Comparison of ENCODE assay signal across 27 cellular contexts in the genomic region with DNA sequence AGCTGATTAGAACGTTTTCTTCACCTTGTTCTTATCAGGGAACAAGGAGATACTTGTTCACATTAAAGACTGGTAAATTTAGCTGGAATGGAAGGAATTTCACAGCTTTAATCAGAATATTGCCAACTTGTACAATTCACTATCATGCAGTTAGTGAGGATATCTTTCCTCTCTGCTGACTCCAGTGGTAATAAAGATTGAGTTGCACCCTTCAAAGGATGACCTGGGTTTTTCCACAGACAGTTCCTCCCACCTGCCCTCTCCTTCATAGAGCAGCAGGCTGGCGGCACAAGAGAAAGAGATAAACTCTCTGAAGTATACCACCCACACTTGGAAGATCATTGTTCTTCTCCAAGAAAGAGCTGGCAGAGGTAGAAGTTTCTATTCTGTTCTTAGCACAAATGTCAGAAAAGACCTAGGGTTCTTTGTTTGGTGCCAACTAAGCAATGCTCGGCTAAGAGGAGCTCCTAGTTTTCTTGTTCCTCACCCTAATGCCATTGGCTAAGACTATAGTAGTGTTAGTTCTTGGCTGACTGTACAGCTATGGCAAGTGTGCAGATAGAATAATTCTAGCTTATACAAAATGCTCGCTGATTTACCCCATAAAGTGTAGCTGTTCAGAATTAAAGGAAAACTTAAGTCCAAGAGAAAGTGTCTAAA.
A peak's percentile ranks its signal among the peaks of the same experiment; 100 is the strongest.
DNase-seq lines count a peak whose midpoint lies in the region; ATAC-seq, FAIRE-seq and TF ChIP-seq lines count a peak whose summit lies in the region.
"Had no signal": no experiment of that assay in that cellular context is flagged by ENCODE, and none has a peak within 500 bp of the region (broad histone marks: within the 10 kb centered on the region; RNA-seq: fewer than 3 reads in every experiment).

No MANE protein-coding gene starts in this region.

- FAIRE-seq in astrocyte (lab: Jason Lieb, UNC), result no peak
- FAIRE-seq: A204.1, GM12878, GM12892, GM19239 had no signal

- H3K4me3 Mint-ChIP-seq in astrocyte (ENCODE audit: unreplicated experiment) (no peak overlapping the region), T-helper 17 cell (no peak overlapping the region)
- H3K4me3 Mint-ChIP-seq: CD14-positive monocyte; CD4-positive, alpha-beta memory T cell; CD4-positive, CD25-positive, alpha-beta regulatory T cell; CD8-positive, alpha-beta memory T cell had no signal

- H3K56ac ChIP-seq in mesendoderm (ENCODE audit: low read length), result no peak overlapping the region

- H4K20me1 ChIP-seq in astrocyte (ENCODE audit: insufficient read depth, low read length) (no peaks in the 10 kb centered on the region), smooth muscle cell (ENCODE audit: low read depth) (no peaks in the 10 kb centered on the region)
- H4K20me1 ChIP-seq: BLaER1 had no signal

- no peaks in the 10 kb centered on the region for H3K79me1 ChIP-seq in mesendoderm (ENCODE audit: low read length)

- H4K5ac ChIP-seq in mesendoderm (ENCODE audit: low read length), result no peak overlapping the region

- peaks cover 21% of the 10 kb centered on the region for H3K4me1 Mint-ChIP-seq in astrocyte (ENCODE audit: low read depth, unreplicated experiment)
- no peaks in the 10 kb centered on the region for H3K4me1 Mint-ChIP-seq in T-helper 17 cell
- H3K4me1 Mint-ChIP-seq: CD14-positive monocyte; CD4-positive, alpha-beta memory T cell; CD4-positive, CD25-positive, alpha-beta regulatory T cell; CD8-positive, alpha-beta memory T cell had no signal

- no peak overlapping the region for H2BK5ac ChIP-seq in mesendoderm (ENCODE audit: low read length)

- no peak overlapping the region for H2AFZ ChIP-seq in astrocyte (ENCODE audit: low read depth, low read length)
- no peak overlapping the region for H2AFZ ChIP-seq in smooth muscle cell (ENCODE audit: low read depth)

- no peak for TF ChIP-seq CTCF in astrocyte (IDR thresholded peaks at IDR 0.05; ENCODE audit: insufficient read depth, low read depth, low read length)
- no peak for TF ChIP-seq CTCF in smooth muscle cell (IDR thresholded peaks at IDR 0.05; ENCODE audit: borderline replicate concordance, insufficient read depth, poor library complexity, severe bottlenecking)

- no peaks in the 10 kb centered on the region for H3F3A ChIP-seq in smooth muscle cell (ENCODE audit: low read depth)

- H3K27me3 Mint-ChIP-seq in astrocyte (ENCODE audit: low read depth, unreplicated experiment) (no peaks in the 10 kb centered on the region), T-helper 17 cell (no peaks in the 10 kb centered on the region)

- no peak overlapping the region for H3K23ac ChIP-seq in mesendoderm (ENCODE audit: low read length)

- no peak overlapping the region for H3K4ac ChIP-seq in mesendoderm (ENCODE audit: low read depth, low read length)

- no CpG with 5 or more reads among the region's 4 CpGs for WGBS in mesendoderm (ENCODE audit: extremely low coverage, insufficient coverage, low lambda C conversion rate)
- 80% methylated on average over 4 of the region's 4 CpGs for WGBS in smooth muscle cell (ENCODE audit: low lambda C conversion rate)

- H3K27me3 ChIP-seq in astrocyte (ENCODE audit: insufficient read depth, low read length) (no peaks in the 10 kb centered on the region), mesendoderm (ENCODE audit: insufficient read depth, low read length, poor library complexity) (no peaks in the 10 kb centered on the region), smooth muscle cell (ENCODE audit: low read depth) (no peaks in the 10 kb centered on the region)
- H3K27me3 ChIP-seq: BE2C, BLaER1 had no signal

- peaks cover 5% of the 10 kb centered on the region for H3K36me3 Mint-ChIP-seq in astrocyte (ENCODE audit: low read depth, unreplicated experiment)
- H3K36me3 Mint-ChIP-seq in T-helper 17 cell (ENCODE audit: low read depth), result no peaks in the 10 kb centered on the region
- H3K36me3 Mint-ChIP-seq: CD14-positive monocyte; CD4-positive, alpha-beta memory T cell; CD4-positive, CD25-positive, alpha-beta regulatory T cell; CD8-positive, alpha-beta memory T cell had no signal

- DNase-seq in astrocyte (ENCODE audit: low read depth) (no peak), mesendoderm (peak; percentile 32), smooth muscle cell (lab: John Stamatoyannopoulos, UW; ENCODE audit: unreplicated experiment) (no peak), left colon (no peak), NCI-H2107 treated with DMSO at 0.1 percent for 48 hours (lab: John Stamatoyannopoulos, UW; ENCODE audit: unreplicated experiment) (no peak), T-helper 17 cell (no peak)
- DNase-seq: 8988T; ACHN; BE2C; C1 segment of cervical spinal cord; CD4-positive, alpha-beta memory T cell; CD4-positive, CD25-positive, alpha-beta regulatory T cell; CD8-positive, alpha-beta memory T cell; COR-L47; DMS 273 treated with DMSO at 0.1 percent for 48 hours; DMS153; DMS53; DMS79; DND-41; EL; GDM1 had no signal

- no peak overlapping the region for H2BK15ac ChIP-seq in mesendoderm (replicated peaks; ENCODE audit: low read depth)

- no peak overlapping the region for H2BK120ac ChIP-seq in mesendoderm (ENCODE audit: low read depth, low read length)

- no peak overlapping the region for H3K4me3 ChIP-seq in astrocyte (ENCODE audit: insufficient read depth, low read depth, low read length)
- H3K4me3 ChIP-seq in mesendoderm (ENCODE audit: low read length), result no peak overlapping the region
- no peak overlapping the region for H3K4me3 ChIP-seq in smooth muscle cell
- H3K4me3 ChIP-seq: BLaER1, GM12878 had no signal

- peak overlapping the region; percentile 59 for H3K27ac Mint-ChIP-seq in astrocyte (ENCODE audit: unreplicated experiment)
- H3K27ac Mint-ChIP-seq in T-helper 17 cell, result no peak overlapping the region
- H3K27ac Mint-ChIP-seq: CD14-positive monocyte; CD4-positive, alpha-beta memory T cell; CD4-positive, CD25-positive, alpha-beta regulatory T cell; CD8-positive, alpha-beta memory T cell had no signal

- H4K8ac ChIP-seq in mesendoderm (ENCODE audit: low read depth, low read length), result no peak overlapping the region

- H3K9ac ChIP-seq in astrocyte (ENCODE audit: low read length), result no peak overlapping the region
- H3K9ac ChIP-seq in mesendoderm (ENCODE audit: low read length), result no peak overlapping the region
- no peak overlapping the region for H3K9ac ChIP-seq in smooth muscle cell (ENCODE audit: low read depth)
- H3K9ac ChIP-seq: BLaER1 had no signal

- ATAC-seq in left colon, result no peak
- ATAC-seq in T-helper 17 cell, result no peak
- ATAC-seq: GM12878 had no signal

- no peaks in the 10 kb centered on the region for H3K4me1 ChIP-seq in astrocyte (ENCODE audit: insufficient read depth, low read length)
- H3K4me1 ChIP-seq in mesendoderm (ENCODE audit: control insufficient read depth, low read depth, low read length), result no peaks in the 10 kb centered on the region
- no peaks in the 10 kb centered on the region for H3K4me1 ChIP-seq in smooth muscle cell (ENCODE audit: low read depth)
- H3K4me1 ChIP-seq: BE2C, BLaER1 had no signal

- no peaks in the 10 kb centered on the region for H3K36me3 ChIP-seq in astrocyte (ENCODE audit: insufficient read depth, low read length)
- H3K36me3 ChIP-seq in mesendoderm (ENCODE audit: control insufficient read depth, insufficient read depth, low read length), result no peaks in the 10 kb centered on the region
- H3K36me3 ChIP-seq in smooth muscle cell (ENCODE audit: low read depth), result no peaks in the 10 kb centered on the region
- H3K36me3 ChIP-seq: BE2C, BLaER1 had no signal

- no peaks in the 10 kb centered on the region for H3K9me3 ChIP-seq in astrocyte (ENCODE audit: insufficient read depth, low read depth, low read length)
- H3K9me3 ChIP-seq in smooth muscle cell (replicated peaks; ENCODE audit: low read depth), result no peaks in the 10 kb centered on the region
- H3K9me3 ChIP-seq in T-helper 17 cell (ENCODE audit: control insufficient read depth, low read length, poor library complexity, severe bottlenecking), result no peaks in the 10 kb centered on the region
- H3K9me3 ChIP-seq: BE2C, BLaER1 had no signal

- intact Hi-C loops in left colon (cut with DNase I, micrococcal nuclease), result no loop called here

- H3K27ac ChIP-seq in astrocyte (ENCODE audit: low read depth, low read length), result no peak overlapping the region
- H3K27ac ChIP-seq in mesendoderm (ENCODE audit: low read depth, low read length), result no peak overlapping the region
- peak overlapping the region; percentile 40 for H3K27ac ChIP-seq in smooth muscle cell (ENCODE audit: low read depth)
- H3K27ac ChIP-seq: BLaER1 had no signal

- no peaks in the 10 kb centered on the region for H3K9me3 Mint-ChIP-seq in astrocyte (ENCODE audit: unreplicated experiment)
- H3K9me3 Mint-ChIP-seq: CD4-positive, alpha-beta memory T cell had no signal

- H3K4me2 ChIP-seq in astrocyte (ENCODE audit: low read length), result no peak overlapping the region
- no peak overlapping the region for H3K4me2 ChIP-seq in mesendoderm (ENCODE audit: low read length)
- H3K4me2 ChIP-seq in smooth muscle cell, result no peak overlapping the region
- H3K4me2 ChIP-seq: BLaER1 had no signal

- no peak overlapping the region for H3K18ac ChIP-seq in mesendoderm (ENCODE audit: low read length)

- H2AK5ac ChIP-seq in mesendoderm (ENCODE audit: low read length), result no peak overlapping the region

- H3K79me2 ChIP-seq in astrocyte (ENCODE audit: insufficient read depth, low read length), result no peaks in the 10 kb centered on the region
- no peaks in the 10 kb centered on the region for H3K79me2 ChIP-seq in mesendoderm (ENCODE audit: control insufficient read depth, insufficient read depth, low read length)
- no peaks in the 10 kb centered on the region for H3K79me2 ChIP-seq in smooth muscle cell (ENCODE audit: low read depth)
